1 cellular context compared by ENCODE assay signal in genomic region chr16:85878875-85879274, GRCh38.
TF ChIP-seq lines count a peak whose summit lies in the region.

No MANE protein-coding gene starts in this region.

TF ChIP-seq in endothelial cell of umbilical vein, 7 proteins besides CTCF, POLR2A, EP300 and RAD21:
- TF ChIP-seq POLR2AphosphoS5 (IDR thresholded peaks at IDR 0.05; ENCODE audit: insufficient read depth, low read depth, low read length) (peak; percentile 39), GATA2 (IDR thresholded peaks at IDR 0.05; ENCODE audit: insufficient read depth, insufficient read length, low read depth, low read length) (no peak), JUN (IDR thresholded peaks at IDR 0.05; ENCODE audit: borderline replicate concordance, insufficient read depth, insufficient read length, low read depth) (peak; percentile 49), MAX (IDR thresholded peaks at IDR 0.05; ENCODE audit: insufficient read depth, insufficient read length) (peak; percentile 48), EZH2 (IDR thresholded peaks at IDR 0.05; ENCODE audit: borderline replicate concordance, low read depth, low read length, severe bottlenecking) (no peak), MYC (IDR thresholded peaks at IDR 0.05; ENCODE audit: low read depth, low read length) (no peak), FOS (IDR thresholded peaks at IDR 0.05; ENCODE audit: borderline replicate concordance, insufficient read depth, low read length) (no peak)
